ENCODE assay signal across 21 cellular contexts in genomic region chr14:39425947-39426346, GRCh38. TPM values are rescaled to one million over a fixed set of nuclear protein-coding genes. Genes with fewer than 3 reads are reported as not detected.
A peak's percentile ranks its signal among the peaks of the same experiment; 100 is the strongest.
DNase-seq lines count a peak whose midpoint lies in the region; ATAC-seq lines count a peak whose summit lies in the region.
"Had no signal": no experiment of that assay in that cellular context is flagged by ENCODE, and none has a peak within 500 bp of the region (broad histone marks: within the 10 kb centered on the region; RNA-seq: fewer than 3 reads in every experiment).

No MANE protein-coding gene starts in this region.

- H3K36me3 Mint-ChIP-seq in CD4-positive, CD25-positive, alpha-beta regulatory T cell, result peaks cover 4% of the 10 kb centered on the region
- H3K36me3 Mint-ChIP-seq in central memory CD8-positive, alpha-beta T cell (ENCODE audit: insufficient read depth), result peaks cover 12% of the 10 kb centered on the region
- peaks cover 0 to 14% (median 12%) of the 10 kb centered on the region in 5 donors for H3K36me3 Mint-ChIP-seq in naive thymus-derived CD4-positive, alpha-beta T cell

- CTCF ChIA-PET in naive thymus-derived CD4-positive, alpha-beta T cell (lab: Charles Lee), result interaction anchor here (1.0 to 2.3 kb wide), 3 partner anchors 106 to 256 kb away, joined by 3 to 7 read pairs (median 4); partner anchors contain the start of gene TRAPPC6B

- no peak overlapping the region for H3K27ac Mint-ChIP-seq in CD4-positive, CD25-positive, alpha-beta regulatory T cell
- no peak overlapping the region for H3K27ac Mint-ChIP-seq in central memory CD8-positive, alpha-beta T cell (ENCODE audit: low read depth)
- peak overlapping the region in 1 of 9 donors; percentile 28 for H3K27ac Mint-ChIP-seq in naive thymus-derived CD4-positive, alpha-beta T cell
- H3K27ac Mint-ChIP-seq: activated T-helper 1 cell treated with anti-CD3 and anti-CD28 coated beads, Interleukin-12 subunit alpha, Interleukin-12 subunit beta, Interleukin-2, Interleukin-4 antibody, amounts not matched to agents 30 ng/mL and 10 ng/mL and 1 ng/mL, durations not matched to agents 14 hours and 24 hours and 36 hours; CD4-positive, alpha-beta T cell had no signal

- H3K4me3 ChIP-seq in CD4-positive, CD25-positive, alpha-beta regulatory T cell (ENCODE audit: low read depth, low read length), result peak overlapping the region; percentile 51
- H3K4me3 ChIP-seq in GM23248 (peak overlapping the region; percentile 61), right cardiac atrium (ENCODE audit: low read length) (no peak overlapping the region)
- H3K4me3 ChIP-seq in naive thymus-derived CD4-positive, alpha-beta T cell (ENCODE audit: low read length), result no peak overlapping the region
- H3K4me3 ChIP-seq: lower lobe of right lung, ovary, spleen, transverse colon had no signal

- in situ Hi-C loops in GM23248 (cut with MboI), result no loop called here

- DNase-seq in CD4-positive, CD25-positive, alpha-beta regulatory T cell, result no peak
- no peak for DNase-seq in GM23248
- no peak for DNase-seq in central memory CD8-positive, alpha-beta T cell (ENCODE audit: low spot score in 2 of 2)
- no peak for DNase-seq in naive thymus-derived CD4-positive, alpha-beta T cell
- no peak for DNase-seq in activated effector memory CD4-positive, alpha-beta T cell treated with Interleukin-2 at 50 U/mL for 16 hours
- no peak for DNase-seq in right cardiac atrium
- DNase-seq: activated CD4-positive, alpha-beta T cell treated with anti-CD3 and anti-CD28 coated beads for 48 hours; CD4-positive, alpha-beta T cell; GOT3; head of caudate nucleus; lower lobe of right lung; NCI-H1694; ovary; retina; spleen; transverse colon had no signal

- H3K9ac ChIP-seq in GM23248, result peak overlapping the region; percentile 51

- peak overlapping the region; percentile 84 for H3K4me2 ChIP-seq in GM23248 (ENCODE audit: unreplicated experiment)

- H3F3A ChIP-seq in GM23248 (ENCODE audit: insufficient read depth), result 0 out of 2 replicates have a peak, but pooled peaks cover 10% of the 10 kb centered on the region

- H4K20me1 ChIP-seq in GM23248 (ENCODE audit: insufficient read depth), result no peaks in the 10 kb centered on the region

- peak overlapping the region in 3 of 4 donors; percentile 25 to 39 (median 36) for H3K4me3 Mint-ChIP-seq in CD4-positive, CD25-positive, alpha-beta regulatory T cell
- peak overlapping the region; percentile 0 for H3K4me3 Mint-ChIP-seq in central memory CD8-positive, alpha-beta T cell
- H3K4me3 Mint-ChIP-seq in naive thymus-derived CD4-positive, alpha-beta T cell, result peak overlapping the region in 8 of 10 donors; percentile 27 to 100 (median 58)
- H3K4me3 Mint-ChIP-seq: activated T-helper 1 cell treated with anti-CD3 and anti-CD28 coated beads, Interleukin-12 subunit alpha, Interleukin-12 subunit beta, Interleukin-2, Interleukin-4 antibody, amounts not matched to agents 30 ng/mL and 10 ng/mL and 1 ng/mL, durations not matched to agents 14 hours and 24 hours and 36 hours had no signal

- peaks cover 56% of the 10 kb centered on the region for H3K4me1 ChIP-seq in CD4-positive, CD25-positive, alpha-beta regulatory T cell (ENCODE audit: control insufficient read depth, insufficient read depth, low read length, poor library complexity, severe bottlenecking)
- H3K4me1 ChIP-seq in GM23248 (ENCODE audit: insufficient read depth) (peaks cover 42% of the 10 kb centered on the region), right cardiac atrium (ENCODE audit: control insufficient read depth, insufficient read depth, low read length) (peaks cover 7% of the 10 kb centered on the region)
- H3K4me1 ChIP-seq in naive thymus-derived CD4-positive, alpha-beta T cell (ENCODE audit: control insufficient read depth in 2 of 2, insufficient read depth in 2 of 2, low read length in 2 of 2), result peaks cover 31 to 52% of the 10 kb centered on the region in 2 donors

- no peaks in the 10 kb centered on the region for H3K27me3 ChIP-seq in CD4-positive, CD25-positive, alpha-beta regulatory T cell (ENCODE audit: control insufficient read depth, insufficient read depth, low read length)
- H3K27me3 ChIP-seq in GM23248 (replicated peaks; ENCODE audit: insufficient read depth), result no peaks in the 10 kb centered on the region
- H3K27me3 ChIP-seq in naive thymus-derived CD4-positive, alpha-beta T cell (ENCODE audit: control insufficient read depth in 2 of 2, insufficient read depth in 2 of 2, low read length in 2 of 2), result no peaks in the 10 kb centered on the region
- H3K27me3 ChIP-seq in right cardiac atrium (ENCODE audit: control insufficient read depth, insufficient read depth), result no peaks in the 10 kb centered on the region
- H3K27me3 ChIP-seq: ovary, spleen, transverse colon had no signal

- no peak overlapping the region for H3K27ac ChIP-seq in CD4-positive, CD25-positive, alpha-beta regulatory T cell (ENCODE audit: insufficient read depth, low read length, poor library complexity, severe bottlenecking)
- H3K27ac ChIP-seq in GM23248, result peak overlapping the region; percentile 48
- no peak overlapping the region for H3K27ac ChIP-seq in naive thymus-derived CD4-positive, alpha-beta T cell (ENCODE audit: low read depth, low read length)
- H3K27ac ChIP-seq in right cardiac atrium (ENCODE audit: low read length), result no peak overlapping the region
- H3K27ac ChIP-seq: HL-60, lower lobe of right lung, ovary, transverse colon, VCaP had no signal

- no peaks in the 10 kb centered on the region for H3K27me3 Mint-ChIP-seq in CD4-positive, CD25-positive, alpha-beta regulatory T cell
- H3K27me3 Mint-ChIP-seq in central memory CD8-positive, alpha-beta T cell, result no peaks in the 10 kb centered on the region
- H3K27me3 Mint-ChIP-seq in naive thymus-derived CD4-positive, alpha-beta T cell, result no peaks in the 10 kb centered on the region
- H3K27me3 Mint-ChIP-seq: CD4-positive, alpha-beta T cell had no signal

- no peaks in the 10 kb centered on the region for H3K9me3 ChIP-seq in CD4-positive, CD25-positive, alpha-beta regulatory T cell (ENCODE audit: control insufficient read depth in 2 of 2, low read length in 2 of 2)
- H3K9me3 ChIP-seq in GM23248 (ENCODE audit: low read depth), result no peaks in the 10 kb centered on the region
- no peaks in the 10 kb centered on the region for H3K9me3 ChIP-seq in naive thymus-derived CD4-positive, alpha-beta T cell (ENCODE audit: control insufficient read depth in 2 of 3, low read length in 3 of 3)
- H3K9me3 ChIP-seq in right cardiac atrium (ENCODE audit: control insufficient read depth, low read length), result no peaks in the 10 kb centered on the region
- H3K9me3 ChIP-seq: lower lobe of right lung, ovary, spleen, transverse colon had no signal

- no peaks in the 10 kb centered on the region for H3K9me3 Mint-ChIP-seq in CD4-positive, CD25-positive, alpha-beta regulatory T cell
- H3K9me3 Mint-ChIP-seq in central memory CD8-positive, alpha-beta T cell, result no peaks in the 10 kb centered on the region
- peaks cover 0 to 2% (median 0%) of the 10 kb centered on the region in 11 donors for H3K9me3 Mint-ChIP-seq in naive thymus-derived CD4-positive, alpha-beta T cell
- H3K9me3 Mint-ChIP-seq: activated T-helper 1 cell treated with anti-CD3 and anti-CD28 coated beads, Interleukin-12 subunit alpha, Interleukin-12 subunit beta, Interleukin-2, Interleukin-4 antibody, amounts not matched to agents 30 ng/mL and 10 ng/mL and 1 ng/mL, durations not matched to agents 14 hours and 24 hours and 36 hours; CD4-positive, alpha-beta T cell had no signal

- WGBS in GM23248 (ENCODE audit: low coverage in 1 of 2, low lambda C conversion rate in 2 of 2, missing lambda C conversion rate in 2 of 2), 2 experiments, result 97 to 99% methylated on average over 3 of the region's 3 CpGs
- WGBS in right cardiac atrium, result 90% methylated on average over 3 of the region's 3 CpGs

- H2AFZ ChIP-seq in GM23248, result peak overlapping the region; percentile 57; the same call in 1 of the 2 replicates

- POLR2A ChIA-PET in naive thymus-derived CD4-positive, alpha-beta T cell (lab: Charles Lee), result no interaction called here

- intact Hi-C loops in naive thymus-derived CD4-positive, alpha-beta T cell (cut with micrococcal nuclease), result loop anchor here (1.0 to 5.0 kb wide), 3 partner anchors 114 to 319 kb away; no protein-coding TSS in a partner anchor
- intact Hi-C loops in right cardiac atrium (cut with DNase I), result loop anchor here in 1 of 4 donors (10.0 kb wide), 1 partner anchor 311 kb away; the partner anchor contains the start of gene GEMIN2

- ATAC-seq in CD4-positive, CD25-positive, alpha-beta regulatory T cell (ENCODE audit: low read depth in 2 of 2), result no peak
- no peak for ATAC-seq in central memory CD8-positive, alpha-beta T cell (replicated peaks; ENCODE audit: extremely low read depth, poor library complexity, severe bottlenecking)
- no peak for ATAC-seq in naive thymus-derived CD4-positive, alpha-beta T cell
- ATAC-seq in HG03378 (IDR thresholded peaks at IDR 0.05; ENCODE audit: unreplicated experiment) (no peak), right cardiac atrium (no peak)
- ATAC-seq: Right ventricle myocardium inferior had no signal

- H3K4me1 Mint-ChIP-seq in CD4-positive, CD25-positive, alpha-beta regulatory T cell, result peaks cover 59 to 90% (median 65%) of the 10 kb centered on the region in 4 donors
- H3K4me1 Mint-ChIP-seq in central memory CD8-positive, alpha-beta T cell, result peaks cover 73% of the 10 kb centered on the region
- peaks cover 57 to 98% (median 87%) of the 10 kb centered on the region in 7 donors for H3K4me1 Mint-ChIP-seq in naive thymus-derived CD4-positive, alpha-beta T cell

- no peaks in the 10 kb centered on the region for H3K36me3 ChIP-seq in CD4-positive, CD25-positive, alpha-beta regulatory T cell (ENCODE audit: control insufficient read depth, insufficient read depth, low read length)
- no peaks in the 10 kb centered on the region for H3K36me3 ChIP-seq in GM23248 (ENCODE audit: low read depth)
- H3K36me3 ChIP-seq in naive thymus-derived CD4-positive, alpha-beta T cell (ENCODE audit: control insufficient read depth in 2 of 3, insufficient read depth in 3 of 3, low read length in 3 of 3), result no peaks in the 10 kb centered on the region
- H3K36me3 ChIP-seq: lower lobe of right lung, ovary, transverse colon had no signal

- no peaks in the 10 kb centered on the region for H3K9me2 ChIP-seq in GM23248 (ENCODE audit: insufficient read depth)

- H3K79me2 ChIP-seq in GM23248 (ENCODE audit: insufficient read depth), result peaks cover 98% of the 10 kb centered on the region

RNA-seq across cellular contexts. Expression of gene FBXO33, which starts 6.3 kb away (rescaled TPM):
- total RNA-seq in CD4-positive, CD25-positive, alpha-beta regulatory T cell, result 59.9 TPM
- 10 to 100 TPM; 16.0 to 20.2 (median 17.4) TPM for polyA plus RNA-seq in CD4-positive, CD25-positive, alpha-beta regulatory T cell
- total RNA-seq in GM23248 (2014; rRNA removed; shearing (Covaris generic)), result 21.4 and 22.1 TPM in 2 replicates
- polyA plus RNA-seq in GM23248 (2016; fragmentation: Nextera tagmentation; extraction: Ambion mirVana), result 9.0 and 9.5 TPM in 2 replicates
- total RNA-seq in naive thymus-derived CD4-positive, alpha-beta T cell, result 10 to 100 TPM; 16.5 to 68.2 (median 27.9) TPM
- 10 to 100 TPM; 17.5 to 19.8 TPM for polyA plus RNA-seq in naive thymus-derived CD4-positive, alpha-beta T cell
- 1 to 10 TPM; 5.3 to 6.7 (median 5.7) TPM for total RNA-seq in right cardiac atrium
- 4.0 TPM for polyA plus RNA-seq in right cardiac atrium

Comparison
In these comparisons a context has a peak if more than half of its experiments do, and no peak if none do; other contexts are left out.
1. H3K4me3 ChIP-seq: peak in CD4-positive, CD25-positive, alpha-beta regulatory T cell (single experiment) and GM23248 (single experiment); none in naive thymus-derived CD4-positive, alpha-beta T cell (single experiment) and right cardiac atrium (single experiment).
2. H3K4me3 Mint-ChIP-seq: peak in every context shown above with its lines; median percentile 58 in naive thymus-derived CD4-positive, alpha-beta T cell; 36 in CD4-positive, CD25-positive, alpha-beta regulatory T cell; 0 in central memory CD8-positive, alpha-beta T cell.